8 cellular contexts compared by ENCODE assay signal in the genomic region with DNA sequence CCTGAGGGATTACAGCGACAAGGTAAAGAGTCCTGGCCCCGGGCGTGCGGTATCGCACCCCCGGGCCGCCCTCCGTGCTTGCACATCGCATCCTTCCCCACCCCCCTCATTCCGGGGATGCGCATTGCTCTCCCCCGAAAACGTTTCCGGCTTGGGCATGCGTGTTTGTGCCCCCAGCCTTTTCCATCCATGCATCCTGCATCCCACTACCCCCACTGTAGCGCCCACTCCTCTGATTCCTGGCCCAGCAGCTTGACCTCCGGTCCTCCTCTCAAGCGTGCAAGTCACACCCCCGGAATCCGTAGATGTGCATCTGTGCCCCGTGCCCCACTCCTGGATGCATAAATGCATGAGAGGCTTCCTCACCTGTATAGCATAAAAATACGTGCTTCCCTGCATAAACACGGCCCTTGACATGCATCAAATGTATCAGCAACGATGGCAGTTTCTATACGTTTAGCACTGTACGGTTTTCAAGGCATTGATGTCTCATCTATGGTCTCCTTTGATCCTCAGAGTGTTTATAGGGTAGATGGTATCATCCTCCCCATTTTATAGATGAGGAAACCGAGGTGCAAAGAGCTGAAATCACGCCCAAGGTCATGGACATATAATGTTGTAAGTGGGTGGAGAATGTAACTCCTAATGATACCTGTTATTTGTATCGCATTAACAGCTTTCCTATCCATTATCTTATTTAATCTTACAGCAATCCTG. TPM values are rescaled to one million over a fixed set of nuclear protein-coding genes. Genes with fewer than 3 reads are reported as not detected.
DNase-seq lines count a peak whose midpoint lies in the region; ATAC-seq and TF ChIP-seq lines count a peak whose summit lies in the region.

No MANE protein-coding gene starts in this region.

- CTCF ChIA-PET in Panc1 (lab: Charles Lee), result no interaction called here

- POLR2A ChIA-PET in Panc1 (lab: Charles Lee), result no interaction called here

- intact Hi-C loops in Panc1 (cut with micrococcal nuclease; ENCODE audit: unreplicated experiment), result no loop called here

- H3K9me3 ChIP-seq in DND-41 (ENCODE audit: insufficient read depth, low read length, severe bottlenecking) (no peaks in the 10 kb centered on the region), Panc1 (ENCODE audit: control insufficient read depth, insufficient read depth, low read depth, low read length) (no peaks in the 10 kb centered on the region), ectodermal cell (ENCODE audit: control insufficient read depth, low read length) (no peaks in the 10 kb centered on the region), neural cell (ENCODE audit: low read length) (no peaks in the 10 kb centered on the region)

- BruUV-seq in Panc1 (replicated peaks; lab: Mats Ljungman, UMichigan), result no TSS peak

- H3K27me3 ChIP-seq in DND-41 (ENCODE audit: insufficient read depth, low read length, poor library complexity) (no peaks in the 10 kb centered on the region), Panc1 (ENCODE audit: control insufficient read depth, insufficient read depth, low read length) (no peaks in the 10 kb centered on the region), ectodermal cell (ENCODE audit: control insufficient read depth, insufficient read depth, low read length, poor library complexity, severe bottlenecking) (no peaks in the 10 kb centered on the region), neural cell (ENCODE audit: insufficient read depth, low read depth, low read length) (no peaks in the 10 kb centered on the region)

- TF ChIP-seq CTCF in DND-41 (IDR thresholded peaks at IDR 0.05; ENCODE audit: borderline replicate concordance, extremely low read depth, low read length, poor library complexity, severe bottlenecking), result no peak
- TF ChIP-seq CTCF in Panc1 (IDR thresholded peaks at IDR 0.05), result no peak
- TF ChIP-seq CTCF in neural cell (IDR thresholded peaks at IDR 0.05; ENCODE audit: poor library complexity, severe bottlenecking), result no peak

- peak overlapping the region; percentile 76 for H3K4me2 ChIP-seq in DND-41 (ENCODE audit: insufficient read depth, low read length)
- peak overlapping the region; percentile 57 for H3K4me2 ChIP-seq in neural cell (ENCODE audit: low read length)

- peak; percentile 28 for TF ChIP-seq RAD21 in neural cell (conservative IDR thresholded peaks at IDR 0.05)

- WGBS in ectodermal cell, 2 experiments, result 6% methylated on average over 29 of the region's 29 CpGs

- H3K27ac ChIP-seq in DND-41 (ENCODE audit: low read length) (peak overlapping the region; percentile 96), Panc1 (ENCODE audit: low read length) (peak overlapping the region; percentile 99), ectodermal cell (ENCODE audit: insufficient read depth, low read depth, low read length, poor library complexity, severe bottlenecking) (peak overlapping the region; percentile 98), neural cell (ENCODE audit: low read length) (peak overlapping the region; percentile 99)

- H3K79me2 ChIP-seq in DND-41 (ENCODE audit: insufficient read depth, low read length), result peaks cover 56% of the 10 kb centered on the region
- peaks cover 39% of the 10 kb centered on the region for H3K79me2 ChIP-seq in neural cell (replicated peaks; ENCODE audit: insufficient read depth, low read length)

- in situ Hi-C loops in Panc1 (cut with HindIII; ENCODE audit: low pct_unique_long_range_greater_than_20kb, low sequenced_read_pairs), result no loop called here

- DNase-seq in DND-41, result peak; percentile 54
- no peak for DNase-seq in Panc1 (ENCODE audit: low read depth, low spot score)
- no peak for DNase-seq in NCI-H446 treated with DMSO at 0.1 percent for 48 hours (lab: John Stamatoyannopoulos, UW)
- DNase-seq in LoVo (ENCODE audit: low spot score), result no peak

- no peak for TF ChIP-seq EP300 in neural cell (conservative IDR thresholded peaks at IDR 0.05; ENCODE audit: poor library complexity, severe bottlenecking)

- H3K4me1 ChIP-seq in DND-41 (ENCODE audit: insufficient read depth, low read length) (peaks cover 37% of the 10 kb centered on the region), Panc1 (ENCODE audit: control insufficient read depth, insufficient read depth, low read length) (peaks cover 16% of the 10 kb centered on the region), ectodermal cell (ENCODE audit: control insufficient read depth, insufficient read depth, low read length) (peaks cover 11% of the 10 kb centered on the region)

- peaks cover 8% of the 10 kb centered on the region; the same call in 1 of the 2 replicates for H3K36me3 ChIP-seq in DND-41 (ENCODE audit: insufficient read depth, low read length)
- H3K36me3 ChIP-seq in Panc1 (ENCODE audit: control insufficient read depth, insufficient read depth, low read length), result peaks cover 4% of the 10 kb centered on the region; the same call in 1 of the 2 replicates
- H3K36me3 ChIP-seq in ectodermal cell (ENCODE audit: control insufficient read depth, insufficient read depth, low read length), result no peaks in the 10 kb centered on the region
- H3K36me3 ChIP-seq in neural cell (ENCODE audit: insufficient read depth, low read length), result no peaks in the 10 kb centered on the region

- ATAC-seq in DND-41 (ENCODE audit: insufficient read depth, low read depth) (peak; percentile 31), GM21737 (IDR thresholded peaks at IDR 0.05; ENCODE audit: unreplicated experiment) (peak; percentile 4), Panc1 (peak; percentile 43), GM21717 (IDR thresholded peaks at IDR 0.05; ENCODE audit: unreplicated experiment) (no peak)

- H3K9me2 ChIP-seq in neural cell (ENCODE audit: insufficient read depth, low read length), result no peaks in the 10 kb centered on the region

- no peaks in the 10 kb centered on the region for H3F3A ChIP-seq in neural cell (ENCODE audit: insufficient read depth, low read length, poor library complexity, severe bottlenecking)

- peaks cover 6% of the 10 kb centered on the region for H4K20me1 ChIP-seq in DND-41 (ENCODE audit: insufficient read depth, low read length)
- no peaks in the 10 kb centered on the region for H4K20me1 ChIP-seq in neural cell (ENCODE audit: insufficient read depth)

- H3K4me3 ChIP-seq in DND-41 (ENCODE audit: low read depth in 1 of 2, low read length in 2 of 2), result peak overlapping the region; percentile 46 to 85; a peak in 3 of 4 replicates
- H3K4me3 ChIP-seq in Panc1 (ENCODE audit: low read depth in 2 of 2, low read length in 2 of 2), result peak overlapping the region; percentile 84 to 98
- peak overlapping the region; percentile 66 for H3K4me3 ChIP-seq in ectodermal cell (ENCODE audit: insufficient read depth, low read depth, low read length)
- H3K4me3 ChIP-seq in neural cell (ENCODE audit: low read length), result peak overlapping the region; percentile 75

- peak overlapping the region; percentile 98 for H2AFZ ChIP-seq in DND-41 (ENCODE audit: low read depth, low read length)
- H2AFZ ChIP-seq in neural cell (ENCODE audit: low read depth, low read length), result peak overlapping the region; percentile 96

- H3K9ac ChIP-seq in DND-41 (ENCODE audit: low read depth, low read length) (peak overlapping the region; percentile 61), neural cell (ENCODE audit: low read length) (peak overlapping the region; percentile 95)

TF ChIP-seq in neural cell, 6 proteins besides CTCF, POLR2A, EP300 and RAD21:
- TF ChIP-seq EZH2 (IDR thresholded peaks at IDR 0.05; ENCODE audit: borderline replicate concordance, insufficient read depth, low read length, poor library complexity, severe bottlenecking), result no peak
- TF ChIP-seq, protein P1, sequence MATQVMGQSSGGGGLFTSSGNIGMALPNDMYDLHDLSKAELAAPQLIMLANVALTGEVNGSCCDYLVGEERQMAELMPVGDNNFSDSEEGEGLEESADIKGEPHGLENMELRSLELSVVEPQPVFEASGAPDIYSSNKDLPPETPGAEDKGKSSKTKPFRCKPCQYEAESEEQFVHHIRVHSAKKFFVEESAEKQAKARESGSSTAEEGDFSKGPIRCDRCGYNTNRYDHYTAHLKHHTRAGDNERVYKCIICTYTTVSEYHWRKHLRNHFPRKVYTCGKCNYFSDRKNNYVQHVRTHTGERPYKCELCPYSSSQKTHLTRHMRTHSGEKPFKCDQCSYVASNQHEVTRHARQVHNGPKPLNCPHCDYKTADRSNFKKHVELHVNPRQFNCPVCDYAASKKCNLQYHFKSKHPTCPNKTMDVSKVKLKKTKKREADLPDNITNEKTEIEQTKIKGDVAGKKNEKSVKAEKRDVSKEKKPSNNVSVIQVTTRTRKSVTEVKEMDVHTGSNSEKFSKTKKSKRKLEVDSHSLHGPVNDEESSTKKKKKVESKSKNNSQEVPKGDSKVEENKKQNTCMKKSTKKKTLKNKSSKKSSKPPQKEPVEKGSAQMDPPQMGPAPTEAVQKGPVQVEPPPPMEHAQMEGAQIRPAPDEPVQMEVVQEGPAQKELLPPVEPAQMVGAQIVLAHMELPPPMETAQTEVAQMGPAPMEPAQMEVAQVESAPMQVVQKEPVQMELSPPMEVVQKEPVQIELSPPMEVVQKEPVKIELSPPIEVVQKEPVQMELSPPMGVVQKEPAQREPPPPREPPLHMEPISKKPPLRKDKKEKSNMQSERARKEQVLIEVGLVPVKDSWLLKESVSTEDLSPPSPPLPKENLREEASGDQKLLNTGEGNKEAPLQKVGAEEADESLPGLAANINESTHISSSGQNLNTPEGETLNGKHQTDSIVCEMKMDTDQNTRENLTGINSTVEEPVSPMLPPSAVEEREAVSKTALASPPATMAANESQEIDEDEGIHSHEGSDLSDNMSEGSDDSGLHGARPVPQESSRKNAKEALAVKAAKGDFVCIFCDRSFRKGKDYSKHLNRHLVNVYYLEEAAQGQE (IDR thresholded peaks at IDR 0.05; ENCODE audit: borderline replicate concordance), result no peak
- peak; percentile 45 for TF ChIP-seq SMC3 (conservative IDR thresholded peaks at IDR 0.05; ENCODE audit: poor library complexity)
- peak; percentile 83 for TF ChIP-seq MXI1 (conservative IDR thresholded peaks at IDR 0.05; ENCODE audit: poor library complexity, severe bottlenecking)
- TF ChIP-seq POLR2AphosphoS5 (IDR thresholded peaks at IDR 0.05), result no peak

RNA-seq across cellular contexts. Expression of gene RIC8B, which starts 0.5 kb away (rescaled TPM):
- 16.1 TPM for total RNA-seq in Panc1 (2021; ENCODE audit: unreplicated experiment)
- polyA plus RNA-seq in Panc1 (2012; ENCODE audit: insufficient read length), result 8.0 TPM
- polyA plus RNA-seq in ectodermal cell (2013, experiment 1 of 4), result 44.8 TPM
- polyA plus RNA-seq in ectodermal cell (2013, experiment 2 of 4), result 42.4 TPM
- polyA plus RNA-seq in ectodermal cell (2013, experiment 3 of 4), result 28.5 TPM
- polyA plus RNA-seq in ectodermal cell (2013, experiment 4 of 4), result 38.6 TPM
- polyA plus RNA-seq in neural cell, result 30.0 and 37.6 TPM in 2 replicates
- 59.4 and 64.1 TPM in 2 replicates for polyA minus RNA-seq in neural cell
